In the genomic region with DNA sequence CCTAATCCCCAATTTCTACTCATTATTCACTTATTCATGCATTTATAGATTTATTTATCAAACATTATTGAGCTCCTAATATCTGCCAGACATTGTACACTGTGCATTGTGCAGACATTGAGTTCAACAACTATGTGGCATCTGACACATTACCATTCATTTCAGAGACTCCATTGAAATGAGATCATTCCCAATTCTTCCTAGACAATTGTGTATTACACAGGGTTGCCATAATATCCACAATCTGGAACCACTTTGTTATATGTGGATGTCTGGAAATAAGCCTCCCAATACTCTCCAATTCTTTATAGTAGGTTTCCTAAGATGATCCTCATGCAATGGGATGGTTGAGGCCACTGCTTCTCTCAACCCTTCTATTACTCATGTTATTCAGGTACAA, we compare ENCODE assay signal across 31 cellular contexts.
"Had no signal": no experiment of that assay in that cellular context is flagged by ENCODE, and none has a peak within 500 bp of the region (broad histone marks: within the 10 kb centered on the region; RNA-seq: fewer than 3 reads in every experiment).

No MANE protein-coding gene starts in this region.

- H3K36me3 ChIP-seq: adrenal gland, breast epithelium, cardiac muscle cell, colonic mucosa, esophagus squamous epithelium, heart right ventricle, WERI-Rb-1 had no signal

- H3K9me3 Mint-ChIP-seq: activated B cell treated with CpG ODN at 0.5 μM for 24 hours; activated CD8-positive, alpha-beta T cell treated with anti-CD3 and anti-CD28 coated beads for 36 hours; activated T-cell treated with anti-CD3 and anti-CD28 coated beads, Interleukin-2, amount 50 U/mL, for 4 hours; activated T-helper 17 cell treated with anti-CD3 and anti-CD28 coated beads, Interleukin-2, amount 50 U/mL, for 72 hours; brain; T-helper 2 cell treated with Interferon-gamma antibody and Interleukin-4, amounts not matched to agents 5 μg/mL and 100 μg/mL, for 36 hours had no signal

- H3K27me3 Mint-ChIP-seq: brain had no signal

- H3K9me3 ChIP-seq: adrenal gland, breast epithelium, colonic mucosa, esophagus squamous epithelium, heart right ventricle had no signal

- H3K4me3 Mint-ChIP-seq: activated B cell treated with CpG ODN at 0.5 μM for 24 hours; activated CD8-positive, alpha-beta T cell treated with anti-CD3 and anti-CD28 coated beads for 36 hours; activated naive CD8-positive, alpha-beta T cell; activated T-cell treated with anti-CD3 and anti-CD28 coated beads, Interleukin-2, amount 50 U/mL, for 4 hours; activated T-helper 17 cell treated with anti-CD3 and anti-CD28 coated beads, Interleukin-2, amount 50 U/mL, for 72 hours; brain; T-helper 17 cell; T-helper 2 cell treated with Interferon-gamma antibody and Interleukin-4, amounts not matched to agents 5 μg/mL and 100 μg/mL, for 36 hours had no signal

- H3K4me1 Mint-ChIP-seq: activated B cell treated with CpG ODN at 0.5 μM for 24 hours; activated T-helper 17 cell treated with anti-CD3 and anti-CD28 coated beads, Interleukin-2, amount 50 U/mL, for 72 hours had no signal

- H3K27me3 ChIP-seq: breast epithelium, cardiac muscle cell, colonic mucosa, esophagus squamous epithelium had no signal

- H3K4me3 ChIP-seq: adrenal gland, breast epithelium, cardiac muscle cell, colonic mucosa, esophagus squamous epithelium, heart right ventricle had no signal

- ATAC-seq: activated CD4-positive, CD25-positive, alpha-beta regulatory T cell treated with anti-CD3 and anti-CD28 coated beads, Interleukin-2, amount 50 U/mL, for 24 hours; activated CD8-positive, alpha-beta T cell treated with anti-CD3 and anti-CD28 coated beads for 36 hours; activated T-cell treated with anti-CD3 and anti-CD28 coated beads, Interleukin-2, amount 50 U/mL, for 4 hours; activated T-helper 17 cell treated with anti-CD3 and anti-CD28 coated beads, Interleukin-2, amount 50 U/mL, for 72 hours; heart right ventricle; T-helper 17 cell had no signal

- H3K27ac ChIP-seq: adrenal gland, breast epithelium, cardiac muscle cell, colonic mucosa, esophagus squamous epithelium, heart right ventricle, WERI-Rb-1 had no signal

- H3K27ac Mint-ChIP-seq: activated B cell treated with CpG ODN at 0.5 μM for 24 hours; activated CD8-positive, alpha-beta T cell treated with anti-CD3 and anti-CD28 coated beads for 36 hours; activated naive CD8-positive, alpha-beta T cell; activated T-helper 17 cell treated with anti-CD3 and anti-CD28 coated beads, Interleukin-2, amount 50 U/mL, for 72 hours; brain; T-helper 17 cell; T-helper 2 cell treated with Interferon-gamma antibody and Interleukin-4, amounts not matched to agents 5 μg/mL and 100 μg/mL, for 36 hours had no signal

- H3K4me1 ChIP-seq: adrenal gland, breast epithelium, colonic mucosa had no signal

- DNase-seq: activated B cell treated with CpG ODN at 0.5 μM for 24 hours; activated CD4-positive, alpha-beta T cell treated with anti-CD3 and anti-CD28 coated beads for 48 hours; activated CD4-positive, alpha-beta T cell treated with anti-CD3 and anti-CD28 coated beads, Interleukin-2, amount 50 U/mL, for 1 hour; activated CD4-positive, alpha-beta T cell treated with anti-CD3 and anti-CD28 coated beads, Interleukin-2, amount 50 U/mL, for 48 hours; activated CD8-positive, alpha-beta memory T cell treated with anti-CD3 and anti-CD28 coated beads for 24 hours; activated CD8-positive, alpha-beta T cell treated with anti-CD3 and anti-CD28 coated beads for 36 hours; activated effector memory CD4-positive, alpha-beta T cell treated with Interleukin-2 at 50 U/mL for 16 hours; activated gamma-delta T cell treated with Interleukin-2 at 50 U/mL for 16 hours; activated naive CD4-positive, alpha-beta T cell treated with anti-CD3 and anti-CD28 coated beads, Interleukin-2, amount 50 U/mL, for 16 hours; activated naive CD4-positive, alpha-beta T cell treated with Interleukin-2 at 50 U/mL for 16 hours; activated T-cell treated with anti-CD3 and anti-CD28 coated beads, Interleukin-2, amount 50 U/mL, for 4 hours; adrenal gland; amygdala; aorta; central memory CD4-positive, alpha-beta T cell; cerebellar nuclear complex; colonic mucosa; effector memory CD4-positive, alpha-beta T cell; esophagus squamous epithelium; heart right ventricle; T-helper 1 cell; T-helper 17 cell; T1000; WERI-Rb-1 had no signal

- H3K36me3 Mint-ChIP-seq: activated naive CD8-positive, alpha-beta T cell; brain had no signal
